ENCODE assay signal across 8 cellular contexts in the genomic region with DNA sequence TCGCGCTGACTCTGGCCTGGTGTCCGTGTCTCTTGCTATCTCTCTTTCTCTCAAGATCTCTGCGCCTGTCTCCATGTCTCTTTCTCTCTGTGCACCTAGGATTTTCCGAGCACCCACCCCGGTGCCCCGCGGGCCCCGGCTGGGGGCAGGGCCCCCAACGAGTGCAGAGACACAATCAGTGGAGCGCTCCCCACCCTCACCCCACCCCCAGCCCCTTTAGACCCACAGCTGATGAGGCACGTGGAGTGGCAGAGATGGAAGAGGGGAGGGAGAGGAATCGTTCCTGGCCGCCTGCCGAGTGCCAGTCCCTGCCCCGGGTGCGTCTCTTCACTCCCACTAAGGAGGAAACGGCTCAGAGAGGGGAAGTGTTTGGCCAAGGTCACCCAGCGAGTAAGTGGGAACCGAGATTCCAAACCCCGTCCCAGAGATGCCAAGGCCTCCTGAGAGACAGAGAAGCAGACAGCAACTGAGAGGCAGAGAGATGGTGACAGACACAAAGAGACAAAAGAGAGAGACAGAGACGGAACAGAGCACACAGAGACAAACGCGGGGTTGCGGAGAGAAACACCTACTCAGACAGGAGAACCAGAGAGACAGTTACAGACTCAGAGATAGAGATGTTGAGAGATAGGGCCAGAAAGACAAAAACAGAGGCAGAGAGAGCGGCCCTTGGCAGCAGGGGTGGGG. TPM values are rescaled to one million over a fixed set of nuclear protein-coding genes. Genes with fewer than 3 reads are reported as not detected.
DNase-seq lines count a peak whose midpoint lies in the region; ATAC-seq and TF ChIP-seq lines count a peak whose summit lies in the region.

No MANE protein-coding gene starts in this region.

- peaks cover 61% of the 10 kb centered on the region for H3K27me3 ChIP-seq in HUES6 (ENCODE audit: control insufficient read depth, insufficient read depth, low read length)

- H3K9me3 ChIP-seq in HUES6 (ENCODE audit: control insufficient read depth, insufficient read depth, low read depth, low read length): no peaks in the 10 kb centered on the region

- peak overlapping the region; percentile 7 for H3K9ac ChIP-seq in HUES6 (ENCODE audit: low read length)

- H3K4me1 ChIP-seq in HUES6 (ENCODE audit: control insufficient read depth, insufficient read depth, low read length): peaks cover 8% of the 10 kb centered on the region

- peak; percentile 45 for ATAC-seq in central memory CD8-positive, alpha-beta T cell (replicated peaks; ENCODE audit: extremely low read depth, poor library complexity, severe bottlenecking)
- ATAC-seq in left colon: peak; percentile 52

- intact Hi-C loops in left colon (cut with DNase I, micrococcal nuclease): no loop called here

- H3K36me3 ChIP-seq in HUES6 (ENCODE audit: control insufficient read depth, insufficient read depth, low read length): no peaks in the 10 kb centered on the region; the same call in 1 of the 2 replicates

- peaks cover 28% of the 10 kb centered on the region for H3K36me3 Mint-ChIP-seq in central memory CD8-positive, alpha-beta T cell (ENCODE audit: insufficient read depth)

- H3K27ac Mint-ChIP-seq in central memory CD8-positive, alpha-beta T cell (ENCODE audit: low read depth): peak overlapping the region; percentile 93

- DNase-seq in activated CD4-positive, alpha-beta T cell treated with anti-CD3 and anti-CD28 coated beads for 48 hours: peak; percentile 60
- no peak for DNase-seq in activated CD4-positive, alpha-beta T cell treated with anti-CD3 and anti-CD28 coated beads for 1 hour
- DNase-seq in SW480 (ENCODE audit: low spot score): peak; percentile 70
- no peak for DNase-seq in central memory CD8-positive, alpha-beta T cell (ENCODE audit: low spot score in 2 of 2)
- DNase-seq in left colon: peak; percentile 82 to 85
- peak in 2 of 3 experiments; percentile 8 to 31 for DNase-seq in stimulated activated CD4-positive, alpha-beta T cell treated with anti-CD3 and anti-CD28 coated beads, TNF-alpha, amount 100 ng/mL, for 4 hours (ENCODE audit: low read depth in 3 of 3)
- DNase-seq in GM10266 (ENCODE audit: extremely low spot score): no peak

- H3K4me3 ChIP-seq in HUES6 (ENCODE audit: low read depth, low read length): peak overlapping the region; percentile 75

- H3K9me3 Mint-ChIP-seq in central memory CD8-positive, alpha-beta T cell: no peaks in the 10 kb centered on the region

- H3K27ac ChIP-seq in HUES6 (ENCODE audit: low read depth, low read length): no peak overlapping the region

- H3K4me1 Mint-ChIP-seq in central memory CD8-positive, alpha-beta T cell: peaks cover 59% of the 10 kb centered on the region

- H3K27me3 Mint-ChIP-seq in central memory CD8-positive, alpha-beta T cell: no peaks in the 10 kb centered on the region

- no peak for TF ChIP-seq CTCF in GM10266 (IDR thresholded peaks at IDR 0.05; ENCODE audit: control insufficient read depth, insufficient read depth, low read depth, missing control alignments)

- peak overlapping the region; percentile 85 for H3K4me3 Mint-ChIP-seq in central memory CD8-positive, alpha-beta T cell

RNA-seq across cellular contexts. Expression of a gene that starts 0.6 kb away (rescaled TPM):
- total RNA-seq in left colon: 100 to 1,000 TPM in 1 of 2 donors, 10 to 100 TPM in 1; 81.5 to 103 TPM

RNA-seq across cellular contexts. Expression of a gene that starts 29.8 kb away (rescaled TPM):
- 10 to 100 TPM; 79.1 to 84.4 TPM for total RNA-seq in left colon

RNA-seq across cellular contexts. Expression of a gene that starts 48.9 kb away (rescaled TPM):
- under 1 TPM in 1 of 2 donors, not detected in 1; 0.45 TPM for total RNA-seq in left colon

Comparison
In these comparisons a context has a peak if more than half of its experiments do, and no peak if none do; other contexts are left out.
1. DNase-seq: peak in activated CD4-positive, alpha-beta T cell treated with anti-CD3 and anti-CD28 coated beads for 48 hours (single experiment), SW480 (single experiment), left colon (2 of 2) and stimulated activated CD4-positive, alpha-beta T cell treated with anti-CD3 and anti-CD28 coated beads, TNF-alpha, amount 100 ng/mL, for 4 hours (2 of 3); none in activated CD4-positive, alpha-beta T cell treated with anti-CD3 and anti-CD28 coated beads for 1 hour (single experiment), central memory CD8-positive, alpha-beta T cell (0 of 2) and GM10266 (single experiment).